Comparison of ENCODE assay signal across 11 cellular contexts in genomic region chr11:8807544-8808225, GRCh38.
DNase-seq lines count a peak whose midpoint lies in the region; ATAC-seq and TF ChIP-seq lines count a peak whose summit lies in the region.
"Had no signal": no experiment of that assay in that cellular context is flagged by ENCODE, and none has a peak within 500 bp of the region (broad histone marks: within the 10 kb centered on the region; RNA-seq: fewer than 3 reads in every experiment).

No MANE protein-coding gene starts in this region.

- peak overlapping the region; percentile 92 for H2BK5ac ChIP-seq in IMR-90 (ENCODE audit: low read depth, low read length, poor library complexity, severe bottlenecking)

- dilution Hi-C loops in IMR-90 (cut with HindIII; ENCODE audit: low sequenced_read_pairs, unreplicated experiment), result no loop called here

- H4K91ac ChIP-seq in IMR-90 (ENCODE audit: insufficient read depth, low read depth, low read length), result peak overlapping the region; percentile 89

- H3K4me2 ChIP-seq in IMR-90 (ENCODE audit: low read depth, low read length), result peak overlapping the region; percentile 88

- peak overlapping the region; percentile 76 for H3K9ac ChIP-seq in IMR-90 (ENCODE audit: low read depth, low read length)

- peak overlapping the region; percentile 80 for H2AFZ ChIP-seq in IMR-90 (replicated peaks; ENCODE audit: low read length, poor library complexity)

- intact Hi-C loops in IMR-90 (cut with micrococcal nuclease), result loop anchor here (5.0 kb wide), 1 partner anchor 35 kb away; no protein-coding TSS in a partner anchor
- intact Hi-C loops in dendritic cell treated with granulocyte-macrophage colony-stimulating factor and Interleukin-4, amounts not matched to agents 40 ng/mL and 50 ng/mL, for 4 days (cut with micrococcal nuclease), result no loop called here
- intact Hi-C loops in activated CD4-positive, alpha-beta T cell treated with anti-CD3 and anti-CD28 coated beads for 36 hours (cut with DNase I, micrococcal nuclease), result no loop called here

- peak overlapping the region; percentile 95; the same call in 2 of the 3 replicates for H2BK15ac ChIP-seq in IMR-90 (ENCODE audit: low read depth, low read length)

- peak overlapping the region; percentile 85 for H2BK20ac ChIP-seq in IMR-90 (ENCODE audit: low read depth, low read length)

- H3K79me1 ChIP-seq in IMR-90 (ENCODE audit: low read depth in 1 of 2, low read length in 2 of 2), result peaks cover 36 to 94% of the 10 kb centered on the region in 2 experiments

- H3K4me1 Mint-ChIP-seq in dendritic cell treated with granulocyte-macrophage colony-stimulating factor and Interleukin-4, amounts not matched to agents 40 ng/mL and 50 ng/mL, for 4 days (ENCODE audit: low read depth), result peaks cover 61% of the 10 kb centered on the region
- peaks cover 4% of the 10 kb centered on the region for H3K4me1 Mint-ChIP-seq in activated CD4-positive, alpha-beta T cell treated with anti-CD3 and anti-CD28 coated beads for 36 hours
- H3K4me1 Mint-ChIP-seq in immature natural killer cell, result peaks cover 5 to 10% of the 10 kb centered on the region in 2 donors

- peak overlapping the region; percentile 19 for H3K27ac Mint-ChIP-seq in dendritic cell treated with granulocyte-macrophage colony-stimulating factor and Interleukin-4, amounts not matched to agents 40 ng/mL and 50 ng/mL, for 4 days
- no peak overlapping the region for H3K27ac Mint-ChIP-seq in activated CD4-positive, alpha-beta T cell treated with anti-CD3 and anti-CD28 coated beads for 36 hours
- peak overlapping the region in 2 of 6 donors; percentile 8 for H3K27ac Mint-ChIP-seq in immature natural killer cell

- H3K9me3 ChIP-seq in IMR-90 (ENCODE audit: control insufficient read depth, insufficient read depth, low read length) (no peaks in the 10 kb centered on the region), lung (ENCODE audit: control insufficient read depth in 2 of 2, insufficient read depth in 1 of 2, low read length in 1 of 2) (no peaks in the 10 kb centered on the region), thoracic aorta (no peaks in the 10 kb centered on the region)

- H4K20me1 ChIP-seq in IMR-90 (ENCODE audit: insufficient read depth, low read length), result peaks cover 25% of the 10 kb centered on the region

- peaks cover 50% of the 10 kb centered on the region for H3K9me1 ChIP-seq in IMR-90 (ENCODE audit: insufficient read depth, low read length)

- peak overlapping the region; percentile 87 for H2AK9ac ChIP-seq in IMR-90 (replicated peaks; ENCODE audit: low read depth, low read length, poor library complexity)

- WGBS in IMR-90 (ENCODE audit: extremely low coverage in 2 of 2, insufficient read length in 1 of 2), 2 experiments, result 30% methylated on average over 2 of the region's 10 CpGs; no CpG with 5 or more reads in 1 of the 2 experiments
- 67 to 78% methylated on average over 10 of the region's 10 CpGs for WGBS in lung, 2 donors

- ATAC-seq in IMR-90 (ENCODE audit: low read depth) (peak; percentile 52), lung (ENCODE audit: insufficient read depth, low FRiP score) (peak; percentile 14), thoracic aorta (ENCODE audit: insufficient number of reproducible peaks, low FRiP score, low read depth) (no peak), HG03571 (IDR thresholded peaks at IDR 0.05; ENCODE audit: unreplicated experiment) (no peak)
- no peak for ATAC-seq in activated CD4-positive, alpha-beta T cell treated with anti-CD3 and anti-CD28 coated beads for 36 hours

- H3K4me3 Mint-ChIP-seq in dendritic cell treated with granulocyte-macrophage colony-stimulating factor and Interleukin-4, amounts not matched to agents 40 ng/mL and 50 ng/mL, for 4 days, result no peak overlapping the region
- H3K4me3 Mint-ChIP-seq in activated CD4-positive, alpha-beta T cell treated with anti-CD3 and anti-CD28 coated beads for 36 hours, result no peak overlapping the region
- H3K4me3 Mint-ChIP-seq in immature natural killer cell, result no peak overlapping the region
- H3K4me3 Mint-ChIP-seq: activated naive CD8-positive, alpha-beta T cell had no signal

- H3K4me3 ChIP-seq in IMR-90 (ENCODE audit: insufficient read depth, low read depth, low read length) (no peak overlapping the region; the same call in 1 of the 2 replicates), lung (no peak overlapping the region), thoracic aorta (peak overlapping the region; percentile 74)

- DNase-seq in IMR-90 (peak; percentile 93), lung (ENCODE audit: low spot score) (no peak), thoracic aorta (ENCODE audit: low spot score) (no peak), COLO829 (ENCODE audit: low spot score) (no peak), immature natural killer cell (no peak)
- DNase-seq in activated CD4-positive, alpha-beta T cell treated with anti-CD3 and anti-CD28 coated beads for 36 hours, result no peak
- DNase-seq: kidney glomerular epithelial cell, NCI-H1048 had no signal

- BruUV-seq in IMR-90 (replicated peaks; lab: Mats Ljungman, UMichigan), result no TSS peak

- H3K56ac ChIP-seq in IMR-90 (ENCODE audit: extremely low read depth, insufficient read depth, low read length), result peak overlapping the region; percentile 78

- peak overlapping the region; percentile 67 to 83; a peak in 3 of 4 replicates for H4K8ac ChIP-seq in IMR-90 (ENCODE audit: low read depth in 2 of 2, low read length in 2 of 2)

- H2BK120ac ChIP-seq in IMR-90 (ENCODE audit: low read depth, low read length), result peak overlapping the region; percentile 95

- peaks cover 37% of the 10 kb centered on the region for H3K4me1 ChIP-seq in IMR-90 (ENCODE audit: control insufficient read depth, insufficient read depth, low read length)
- peaks cover 33 to 35% of the 10 kb centered on the region in 2 donors for H3K4me1 ChIP-seq in lung (ENCODE audit: control insufficient read depth in 2 of 2, insufficient read depth in 2 of 2, low read length in 2 of 2)
- peaks cover 34 to 67% of the 10 kb centered on the region in 2 donors for H3K4me1 ChIP-seq in thoracic aorta (ENCODE audit: control insufficient read depth in 1 of 2, low read depth in 2 of 2)

- POLR2A ChIA-PET in IMR-90 (lab: Charles Lee; ENCODE audit: unreplicated experiment), result interaction anchor here (0.5 to 1.4 kb wide), 2 partner anchors 119 to 933 kb away, joined by 3 to 4 read pairs; no protein-coding TSS in a partner anchor
- POLR2A ChIA-PET in activated CD4-positive, alpha-beta T cell treated with anti-CD3 and anti-CD28 coated beads for 36 hours (lab: Charles Lee), result no interaction called here

- no peak for TF ChIP-seq CTCF in IMR-90 (conservative IDR thresholded peaks at IDR 0.05; ENCODE audit: low read depth, low read length)
- no peak for TF ChIP-seq CTCF in lung (IDR thresholded peaks at IDR 0.05; ENCODE audit: control extremely low read depth, extremely low read depth)
- no peak for TF ChIP-seq CTCF in thoracic aorta (IDR thresholded peaks at IDR 0.05)

- H3K27ac ChIP-seq in IMR-90 (ENCODE audit: insufficient read depth, low read length) (peak overlapping the region; percentile 90), lung (ENCODE audit: low read depth in 1 of 2, low read length in 1 of 2) (peak overlapping the region; percentile 87 to 90), thoracic aorta (peak overlapping the region; percentile 89 to 91)

- in situ Hi-C loops in IMR-90 (cut with MboI; ENCODE audit: low sequenced_read_pairs), result no loop called here

- H3K23ac ChIP-seq in IMR-90 (ENCODE audit: low read depth, low read length), result peak overlapping the region; percentile 98; the same call in 1 of the 2 replicates

- no peaks in the 10 kb centered on the region for H3K9me3 Mint-ChIP-seq in dendritic cell treated with granulocyte-macrophage colony-stimulating factor and Interleukin-4, amounts not matched to agents 40 ng/mL and 50 ng/mL, for 4 days
- no peaks in the 10 kb centered on the region for H3K9me3 Mint-ChIP-seq in activated CD4-positive, alpha-beta T cell treated with anti-CD3 and anti-CD28 coated beads for 36 hours (ENCODE audit: low read depth)
- H3K9me3 Mint-ChIP-seq in immature natural killer cell, result no peaks in the 10 kb centered on the region

- H3K18ac ChIP-seq in IMR-90 (ENCODE audit: low read depth, low read length), result peak overlapping the region; percentile 78

- H2AK5ac ChIP-seq in IMR-90 (ENCODE audit: low read depth, low read length), result peak overlapping the region; percentile 98

- H3K36me3 ChIP-seq in IMR-90 (ENCODE audit: control insufficient read depth, insufficient read depth, low read length) (peaks cover 13% of the 10 kb centered on the region), lung (ENCODE audit: control insufficient read depth in 2 of 2, insufficient read depth in 2 of 2, low read length in 2 of 2) (peaks cover 0 to 2% of the 10 kb centered on the region in 2 donors), thoracic aorta (no peaks in the 10 kb centered on the region)

- peak; percentile 17; the same call in 1 of the 2 replicates for TF ChIP-seq RAD21 in IMR-90 (IDR thresholded peaks at IDR 0.05; ENCODE audit: low read length)

- no peak for TF ChIP-seq POLR2A in IMR-90 (IDR thresholded peaks at IDR 0.05; ENCODE audit: low read depth, low read length)

- H3K14ac ChIP-seq in IMR-90 (replicated peaks; ENCODE audit: low read depth, low read length), result peak overlapping the region; percentile 99

- H3K4ac ChIP-seq in IMR-90 (ENCODE audit: low read depth, low read length), result peak overlapping the region; percentile 94

- H3K27me3 ChIP-seq in IMR-90 (ENCODE audit: control insufficient read depth, insufficient read depth, low read length), result no peaks in the 10 kb centered on the region
- H3K27me3 ChIP-seq in lung (ENCODE audit: control insufficient read depth, insufficient read depth), result no peaks in the 10 kb centered on the region
- no peaks in the 10 kb centered on the region for H3K27me3 ChIP-seq in thoracic aorta (replicated peaks; ENCODE audit: insufficient read depth)

- peaks cover 14% of the 10 kb centered on the region for H3K27me3 Mint-ChIP-seq in dendritic cell treated with granulocyte-macrophage colony-stimulating factor and Interleukin-4, amounts not matched to agents 40 ng/mL and 50 ng/mL, for 4 days
- H3K27me3 Mint-ChIP-seq in activated CD4-positive, alpha-beta T cell treated with anti-CD3 and anti-CD28 coated beads for 36 hours, result peaks cover 9% of the 10 kb centered on the region
- H3K27me3 Mint-ChIP-seq in immature natural killer cell (ENCODE audit: low read depth in 3 of 3), result peaks cover 4 to 7% (median 6%) of the 10 kb centered on the region in 3 donors

- CTCF ChIA-PET in IMR-90 (lab: Yijun Ruan, JAX), result no interaction called here
- CTCF ChIA-PET in activated CD4-positive, alpha-beta T cell treated with anti-CD3 and anti-CD28 coated beads for 36 hours (lab: Charles Lee), result interaction anchor here (0.6 to 0.7 kb wide), 3 partner anchors 58 to 1150 kb away, joined by 3 read pairs; no protein-coding TSS in a partner anchor

- no peaks in the 10 kb centered on the region for H3K36me3 Mint-ChIP-seq in dendritic cell treated with granulocyte-macrophage colony-stimulating factor and Interleukin-4, amounts not matched to agents 40 ng/mL and 50 ng/mL, for 4 days (ENCODE audit: low read depth)
- no peaks in the 10 kb centered on the region for H3K36me3 Mint-ChIP-seq in activated CD4-positive, alpha-beta T cell treated with anti-CD3 and anti-CD28 coated beads for 36 hours (ENCODE audit: low read depth)
- H3K36me3 Mint-ChIP-seq in immature natural killer cell, result no peaks in the 10 kb centered on the region
- H3K36me3 Mint-ChIP-seq: activated naive CD8-positive, alpha-beta T cell had no signal

- H4K5ac ChIP-seq in IMR-90 (ENCODE audit: low read depth, low read length), result peak overlapping the region; percentile 70

TF ChIP-seq in IMR-90, 13 proteins besides CTCF, POLR2A, EP300 and RAD21 (continues in another document):
- TF ChIP-seq CHD1 (IDR thresholded peaks at IDR 0.05; ENCODE audit: low read depth, low read length), result no peak

Comparison
In these comparisons a context has a peak if more than half of its experiments do, and no peak if none do; other contexts are left out.
1. ATAC-seq: peak in IMR-90 (single experiment) and lung (single experiment); none in thoracic aorta (single experiment), activated CD4-positive, alpha-beta T cell treated with anti-CD3 and anti-CD28 coated beads for 36 hours (single experiment) and HG03571 (single experiment).
2. Peak in every context shown above with its lines, with median percentiles within 50 percentile points of each other: H3K27ac ChIP-seq.